In the genomic region with DNA sequence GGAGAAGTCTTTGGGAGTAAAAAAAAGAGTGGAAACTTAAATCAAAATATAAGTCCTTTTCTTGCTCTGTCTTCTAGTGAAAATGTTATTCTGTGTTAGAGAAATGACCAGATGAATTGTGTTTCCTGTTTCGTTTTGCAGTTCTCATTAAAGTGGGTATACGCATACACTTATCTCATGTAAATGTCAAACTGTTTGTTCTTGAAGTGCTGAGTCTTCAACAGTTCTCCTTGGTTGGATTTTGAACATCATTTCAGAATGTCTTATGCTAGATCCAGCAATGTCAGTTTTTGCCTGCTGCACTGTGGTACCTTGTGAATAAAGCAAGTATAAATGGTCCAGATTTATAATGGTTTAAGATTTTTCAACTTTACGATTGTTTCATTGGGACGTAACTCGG, we compare ENCODE assay signal across 13 cellular contexts.
DNase-seq lines count a peak whose midpoint lies in the region; ATAC-seq, FAIRE-seq and TF ChIP-seq lines count a peak whose summit lies in the region.
"Had no signal": no experiment of that assay in that cellular context is flagged by ENCODE, and none has a peak within 500 bp of the region (broad histone marks: within the 10 kb centered on the region; RNA-seq: fewer than 3 reads in every experiment).

No MANE protein-coding gene starts in this region.

- H3K36me3 ChIP-seq in naive thymus-derived CD4-positive, alpha-beta T cell (ENCODE audit: control insufficient read depth in 2 of 3, insufficient read depth in 3 of 3, low read length in 3 of 3): no peaks in the 10 kb centered on the region

- no peak overlapping the region for H3K27ac ChIP-seq in naive thymus-derived CD4-positive, alpha-beta T cell (ENCODE audit: low read depth, low read length)
- H3K27ac ChIP-seq: SJSA1 had no signal

- no peaks in the 10 kb centered on the region for H3K9me3 Mint-ChIP-seq in naive thymus-derived CD4-positive, alpha-beta T cell

- DNase-seq in GM18507 (ENCODE audit: extremely low spot score, insufficient read length, low read depth) (no peak), islet precursor cell (no peak), omental fat pad (ENCODE audit: low spot score) (no peak)
- no peak for DNase-seq in naive thymus-derived CD4-positive, alpha-beta T cell
- DNase-seq in activated CD4-positive, alpha-beta T cell treated with anti-CD3 and anti-CD28 coated beads, Interleukin-2, amount 50 U/mL, for 1 hour: no peak
- DNase-seq in activated CD8-positive, alpha-beta memory T cell treated with anti-CD3 and anti-CD28 coated beads, Interleukin-2, amount 50 U/mL, for 48 hours: no peak
- DNase-seq: activated CD8-positive, alpha-beta memory T cell treated with anti-CD3 and anti-CD28 coated beads for 24 hours; body of pancreas; DMS153; left colon had no signal

- H3K27ac Mint-ChIP-seq in naive thymus-derived CD4-positive, alpha-beta T cell: peak overlapping the region in 2 of 9 donors; percentile 2 to 12

- H3K4me1 Mint-ChIP-seq in naive thymus-derived CD4-positive, alpha-beta T cell: peaks cover 19 to 65% (median 43%) of the 10 kb centered on the region in 7 donors

- POLR2A ChIA-PET in naive thymus-derived CD4-positive, alpha-beta T cell (lab: Charles Lee): interaction anchor here (0.7 kb wide), 1 partner anchor 135 kb away, joined by 3 read pairs; no protein-coding TSS in a partner anchor

- FAIRE-seq in GM18507 (lab: Jason Lieb, UNC): peak; percentile 58

- no peaks in the 10 kb centered on the region for H3K27me3 Mint-ChIP-seq in naive thymus-derived CD4-positive, alpha-beta T cell

- CTCF ChIA-PET in naive thymus-derived CD4-positive, alpha-beta T cell (lab: Charles Lee): no interaction called here

- intact Hi-C loops in naive thymus-derived CD4-positive, alpha-beta T cell (cut with micrococcal nuclease): no loop called here

- H3K36me3 Mint-ChIP-seq in naive thymus-derived CD4-positive, alpha-beta T cell: peaks cover 0 to 4% (median 0%) of the 10 kb centered on the region in 5 donors

- TF ChIP-seq CTCF in omental fat pad (IDR thresholded peaks at IDR 0.05): no peak

- no peaks in the 10 kb centered on the region for H3K9me3 ChIP-seq in naive thymus-derived CD4-positive, alpha-beta T cell (ENCODE audit: control insufficient read depth in 2 of 3, low read length in 3 of 3)
- H3K9me3 ChIP-seq: body of pancreas had no signal

- peak; percentile 38 for ATAC-seq in GM21528 (IDR thresholded peaks at IDR 0.05; ENCODE audit: low FRiP score, unreplicated experiment)
- ATAC-seq in HG03571 (IDR thresholded peaks at IDR 0.05; ENCODE audit: unreplicated experiment): peak; percentile 31
- ATAC-seq in naive thymus-derived CD4-positive, alpha-beta T cell: peak; percentile 27
- no peak for ATAC-seq in omental fat pad (ENCODE audit: low FRiP score)
- ATAC-seq: body of pancreas, left colon had no signal

- no peaks in the 10 kb centered on the region for H3K4me1 ChIP-seq in naive thymus-derived CD4-positive, alpha-beta T cell (ENCODE audit: control insufficient read depth in 2 of 2, insufficient read depth in 2 of 2, low read length in 2 of 2)

- H3K27me3 ChIP-seq in naive thymus-derived CD4-positive, alpha-beta T cell (ENCODE audit: control insufficient read depth in 2 of 2, insufficient read depth in 2 of 2, low read length in 2 of 2): no peaks in the 10 kb centered on the region
- H3K27me3 ChIP-seq: body of pancreas, SJSA1 had no signal

- H3K4me3 Mint-ChIP-seq in naive thymus-derived CD4-positive, alpha-beta T cell: peak overlapping the region in 2 of 10 donors; percentile 25 to 37

- no peak overlapping the region for H3K4me3 ChIP-seq in naive thymus-derived CD4-positive, alpha-beta T cell (ENCODE audit: low read length)
- H3K4me3 ChIP-seq: body of pancreas, SJSA1 had no signal
